ENCODE assay signal across 1 cellular context in genomic region chr22:25334091-25334490, GRCh38.
TF ChIP-seq lines count a peak whose summit lies in the region.

No MANE protein-coding gene starts in this region.

TF ChIP-seq in HepG2, 621 proteins besides CTCF, POLR2A, EP300 and RAD21 (continued from another document):
- TF ChIP-seq ZBTB43 (CRISPR knock-in tag; conservative IDR thresholded peaks at IDR 0.05) (no peak), GATAD2A (CRISPR knock-in tag; IDR thresholded peaks at IDR 0.05) (no peak), SP5 (CRISPR knock-in tag; IDR thresholded peaks at IDR 0.05; ENCODE audit: borderline replicate concordance, low read depth) (no peak), TEAD3 (CRISPR knock-in tag; optimal IDR thresholded peaks at IDR 0.05; ENCODE audit: borderline replicate concordance) (peak; percentile 25), ZNF263 (CRISPR knock-in tag; IDR thresholded peaks at IDR 0.05) (no peak), HCFC1 (IDR thresholded peaks at IDR 0.05; ENCODE audit: low read depth, low read length) (no peak), NFAT5 (CRISPR knock-in tag; IDR thresholded peaks at IDR 0.05) (no peak), STAG1 (CRISPR knock-in tag; IDR thresholded peaks at IDR 0.05) (peak; percentile 79), ZNF746 (CRISPR knock-in tag; IDR thresholded peaks at IDR 0.05) (no peak), NRL (CRISPR knock-in tag; IDR thresholded peaks at IDR 0.05; ENCODE audit: borderline replicate concordance) (no peak), ZBTB2 (CRISPR knock-in tag; IDR thresholded peaks at IDR 0.05; ENCODE audit: low read depth) (no peak), ZNF83 (CRISPR knock-in tag; IDR thresholded peaks at IDR 0.05; ENCODE audit: borderline replicate concordance) (no peak), ZNF574 (CRISPR knock-in tag; IDR thresholded peaks at IDR 0.05) (peak; percentile 8; the same call in 1 of the 2 replicates), ZBTB7A (CRISPR knock-in tag; IDR thresholded peaks at IDR 0.05) (no peak), SP2 (CRISPR knock-in tag; IDR thresholded peaks at IDR 0.05) (peak; percentile 59; the same call in 1 of the 2 replicates), ZNF605 (CRISPR knock-in tag; IDR thresholded peaks at IDR 0.05) (no peak), IRF9 (CRISPR knock-in tag; IDR thresholded peaks at IDR 0.05; ENCODE audit: borderline replicate concordance) (no peak), REPIN1 (CRISPR knock-in tag; IDR thresholded peaks at IDR 0.05; ENCODE audit: borderline replicate concordance, low read depth) (no peak), SOX5 (CRISPR knock-in tag; IDR thresholded peaks at IDR 0.05; ENCODE audit: borderline replicate concordance) (no peak), SKI (IDR thresholded peaks at IDR 0.05; ENCODE audit: partially characterized antibody) (peak; percentile 34), HIVEP1 (CRISPR knock-in tag; IDR thresholded peaks at IDR 0.05) (no peak), CEBPB (IDR thresholded peaks at IDR 0.05; ENCODE audit: borderline replicate concordance, low read depth, low read length) (peak; percentile 28; the same call in 1 of the 2 replicates), CREB3 (CRISPR knock-in tag; IDR thresholded peaks at IDR 0.05) (no peak), XRCC5 (optimal IDR thresholded peaks at IDR 0.05; ENCODE audit: low read length) (no peak), SAFB2 (CRISPR knock-in tag; IDR thresholded peaks at IDR 0.05; ENCODE audit: borderline replicate concordance, low read depth) (no peak), MXD1 (CRISPR knock-in tag; IDR thresholded peaks at IDR 0.05) (no peak), PAXIP1 (CRISPR knock-in tag; conservative IDR thresholded peaks at IDR 0.05) (no peak), NFYC (CRISPR knock-in tag; IDR thresholded peaks at IDR 0.05) (0 out of 2 replicates have a peak, but pooled peaks have one; percentile 34)
